Comparison of ENCODE assay signal across 24 cellular contexts in genomic region chr3:10496121-10496863, GRCh38. TPM values are rescaled to one million over a fixed set of nuclear protein-coding genes. Genes with fewer than 3 reads are reported as not detected.
"Had no signal": no experiment of that assay in that cellular context is flagged by ENCODE, and none has a peak within 500 bp of the region (broad histone marks: within the 10 kb centered on the region; RNA-seq: fewer than 3 reads in every experiment).

No MANE protein-coding gene starts in this region.

- ATAC-seq: natural killer cell treated with Interleukin-12 subunit alpha and Interleukin-12 subunit beta and Interleukin-15 and Interleukin-18, amount 100 ng/mL, for 72 hours had no signal

- DNase-seq: cerebellar nuclear complex; effector CD4-positive, alpha-beta T cell; hypothalamus; kidney glomerular epithelial cell; mesenchymal stem cell; midbrain; occipital lobe; sigmoid colon; stimulated activated CD4-positive, alpha-beta T cell treated with anti-CD3 and anti-CD28 coated beads, Interleukin-2, amount 100 ng/mL, for 24 hours; stimulated activated CD4-positive, alpha-beta T cell treated with anti-CD3 and anti-CD28 coated beads, Interleukin-4, amount 100 ng/mL, for 4 hours; stimulated activated naive CD4-positive, alpha-beta T cell treated with Interleukin-2 at 50 U/mL for 16 hours; tibial artery; upper lobe of left lung; uterus had no signal

- H3K9ac ChIP-seq: neural progenitor cell, parathyroid adenoma had no signal

- H3K27me3 ChIP-seq: neural progenitor cell, sigmoid colon, upper lobe of left lung, uterus had no signal

- H3K9me3 Mint-ChIP-seq: natural killer cell treated with Interleukin-12 subunit alpha and Interleukin-12 subunit beta and Interleukin-15 and Interleukin-18, amount 100 ng/mL, for 72 hours; neural progenitor cell had no signal

- H3K36me3 ChIP-seq: heart left ventricle, neural progenitor cell, prostate gland, sigmoid colon, suprapubic skin, tibial artery, upper lobe of left lung, uterus had no signal

- H2AFZ ChIP-seq: neural progenitor cell, parathyroid adenoma had no signal

- H3K9me3 ChIP-seq: heart left ventricle, prostate gland, sigmoid colon, suprapubic skin, tibial artery, upper lobe of left lung, uterus had no signal

- H3K4me1 ChIP-seq: neural progenitor cell, parathyroid adenoma, prostate gland, sigmoid colon, tibial artery, upper lobe of left lung, uterus had no signal

- H3K4me3 Mint-ChIP-seq: natural killer cell treated with Interleukin-12 subunit alpha and Interleukin-12 subunit beta and Interleukin-15 and Interleukin-18, amount 100 ng/mL, for 72 hours; neural progenitor cell had no signal

- H3K79me2 ChIP-seq: parathyroid adenoma had no signal

- H3K4me3 ChIP-seq: heart left ventricle, lung, neural progenitor cell, prostate gland, sigmoid colon, skin epidermis, suprapubic skin, tibial artery, upper lobe of left lung, uterus had no signal

- H3K36me3 Mint-ChIP-seq: natural killer cell treated with Interleukin-12 subunit alpha and Interleukin-12 subunit beta and Interleukin-15 and Interleukin-18, amount 100 ng/mL, for 72 hours; neural progenitor cell had no signal

- H3K27ac ChIP-seq: heart left ventricle, neural progenitor cell, parathyroid adenoma, prostate gland, sigmoid colon, skin epidermis, suprapubic skin, tibial artery, upper lobe of left lung, uterus had no signal

- H3K27ac Mint-ChIP-seq: natural killer cell treated with Interleukin-12 subunit alpha and Interleukin-12 subunit beta and Interleukin-15 and Interleukin-18, amount 100 ng/mL, for 72 hours; neural progenitor cell had no signal

- H3K4me2 ChIP-seq: neural progenitor cell had no signal

RNA-seq across cellular contexts. Expression of gene ATP2B2, which starts 9.1 kb away (rescaled TPM):
- total RNA-seq: dermis microvascular lymphatic vessel endothelial cell; glomerular endothelial cell; natural killer cell treated with Interleukin-12 subunit alpha and Interleukin-12 subunit beta and Interleukin-15 and Interleukin-18, amount 100 ng/mL, for 72 hours had no signal
